19 cellular contexts compared by ENCODE assay signal in the genomic region with DNA sequence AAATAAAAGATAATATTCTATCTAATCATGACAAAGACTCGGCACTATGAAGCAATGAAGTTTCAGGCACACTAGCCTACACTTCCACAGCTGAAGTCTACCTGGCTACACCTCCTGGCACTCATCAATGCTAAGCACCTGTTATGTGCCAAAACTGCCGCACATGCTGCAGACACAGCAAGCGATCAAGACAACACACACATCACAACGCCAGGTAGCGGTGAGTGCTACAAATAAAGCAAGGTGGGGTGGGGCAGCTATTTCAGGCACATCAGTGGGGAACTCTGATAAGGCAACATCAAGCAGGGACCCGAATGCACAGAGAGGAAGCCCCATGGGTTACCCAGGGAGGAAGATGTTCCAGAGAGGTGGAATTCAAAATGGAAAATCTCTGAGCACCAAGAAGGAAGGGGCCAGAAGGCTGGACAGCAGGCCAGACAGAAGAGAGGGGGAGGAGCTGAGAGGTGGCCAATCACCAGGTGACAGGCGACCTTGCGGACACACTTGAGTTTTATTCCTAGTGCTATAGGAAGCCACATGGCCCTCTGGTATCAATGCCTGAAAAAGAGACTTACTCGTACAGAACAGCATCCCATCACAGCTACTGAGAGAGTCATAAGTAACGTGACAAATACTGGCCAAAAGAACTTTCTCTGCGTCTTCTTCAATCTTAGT. TPM values are rescaled to one million over a fixed set of nuclear protein-coding genes. Genes with fewer than 3 reads are reported as not detected.
DNase-seq lines count a peak whose midpoint lies in the region; ATAC-seq, FAIRE-seq and TF ChIP-seq lines count a peak whose summit lies in the region.
"Had no signal": no experiment of that assay in that cellular context is flagged by ENCODE, and none has a peak within 500 bp of the region (broad histone marks: within the 10 kb centered on the region; RNA-seq: fewer than 3 reads in every experiment).

No MANE protein-coding gene starts in this region.

- no peak for TF ChIP-seq POLR2A in gastroesophageal sphincter (IDR thresholded peaks at IDR 0.05)

- POLR2A ChIA-PET in Panc1 (lab: Charles Lee) = interaction anchor here (0.6 kb wide), 2 partner anchors 22 to 273 kb away, joined by 3 to 7 read pairs; no protein-coding TSS in a partner anchor
- POLR2A ChIA-PET in HEK293T (lab: Yijun Ruan, JAX) = interaction anchor here (8.6 kb wide), 1 partner anchor 8 kb away, joined by 62 read pairs; the partner anchor contains the start of gene PSAP

- no TSS peak for BruUV-seq in Panc1 (replicated peaks; lab: Mats Ljungman, UMichigan)

- in situ Hi-C loops in Panc1 (cut with HindIII; ENCODE audit: low pct_unique_long_range_greater_than_20kb, low sequenced_read_pairs) = no loop called here

- H3K27me3 ChIP-seq in cardiac muscle cell (no peaks in the 10 kb centered on the region), Panc1 (ENCODE audit: control insufficient read depth, insufficient read depth, low read length) (no peaks in the 10 kb centered on the region), right atrium auricular region (no peaks in the 10 kb centered on the region), skeletal muscle tissue (ENCODE audit: control insufficient read depth in 3 of 3, insufficient read depth in 3 of 3, low read length in 3 of 3) (no peaks in the 10 kb centered on the region), gastroesophageal sphincter (no peaks in the 10 kb centered on the region)
- H3K27me3 ChIP-seq: adrenal gland had no signal

- H3K4me1 ChIP-seq in cardiac muscle cell (ENCODE audit: low read depth) (peaks cover 40% of the 10 kb centered on the region), Panc1 (ENCODE audit: control insufficient read depth, insufficient read depth, low read length) (peaks cover 100% of the 10 kb centered on the region), right atrium auricular region (peaks cover 0 to 77% of the 10 kb centered on the region in 2 donors), skeletal muscle tissue (ENCODE audit: control insufficient read depth in 3 of 3, insufficient read depth in 3 of 3, low read length in 3 of 3) (peaks cover 73 to 79% (median 73%) of the 10 kb centered on the region in 3 donors), gastroesophageal sphincter (peaks cover 7 to 96% (median 56%) of the 10 kb centered on the region in 3 donors)

- ATAC-seq in Right ventricle myocardium inferior (no peak), Panc1 (no peak), gastroesophageal sphincter (no peak)
- ATAC-seq: PC-3 had no signal

- peak in 1 of 2 donors; percentile 51 for DNase-seq in cardiac muscle cell (ENCODE audit: low read depth in 1 of 2, low spot score in 1 of 2)
- no peak for DNase-seq in Right ventricle myocardium inferior (ENCODE audit: missing footprints)
- DNase-seq in Panc1 (ENCODE audit: low read depth, low spot score) = no peak
- no peak for DNase-seq in right atrium auricular region (ENCODE audit: low spot score)
- DNase-seq in HEK293T (ENCODE audit: extremely low spot score) = no peak
- DNase-seq in D721Med (ENCODE audit: insufficient read length, low spot score) = no peak
- DNase-seq: activated CD4-positive, alpha-beta T cell treated with anti-CD3 and anti-CD28 coated beads, Interleukin-2, amount 50 U/mL, for 48 hours; activated gamma-delta T cell treated with Interleukin-2 at 50 U/mL for 16 hours; adrenal gland; Calu3; foreskin fibroblast; midbrain; NCI-H1694; PC-3; stimulated activated CD4-positive, alpha-beta T cell treated with anti-CD3 and anti-CD28 coated beads, Interleukin-12 subunit alpha, Interleukin-12 subunit beta, amount 100 ng/mL, for 4 hours; WERI-Rb-1 had no signal

- WGBS in gastroesophageal sphincter (ENCODE audit: low coverage in 1 of 2), 2 donors = 82 to 84% methylated on average over 7 to 11 of the region's 11 CpGs

- no peaks in the 10 kb centered on the region for H3K9me3 ChIP-seq in cardiac muscle cell (ENCODE audit: low read depth)
- no peaks in the 10 kb centered on the region for H3K9me3 ChIP-seq in Panc1 (ENCODE audit: control insufficient read depth, insufficient read depth, low read depth, low read length)
- no peaks in the 10 kb centered on the region for H3K9me3 ChIP-seq in right atrium auricular region
- H3K9me3 ChIP-seq in skeletal muscle tissue (ENCODE audit: control insufficient read depth in 3 of 3, low read length in 3 of 3) = no peaks in the 10 kb centered on the region
- no peaks in the 10 kb centered on the region for H3K9me3 ChIP-seq in gastroesophageal sphincter
- H3K9me3 ChIP-seq: adrenal gland had no signal

- no peaks in the 10 kb centered on the region for H3K36me3 ChIP-seq in cardiac muscle cell
- H3K36me3 ChIP-seq in Panc1 (ENCODE audit: control insufficient read depth, insufficient read depth, low read length) = 0 out of 2 replicates have a peak, but pooled peaks cover 3% of the 10 kb centered on the region
- H3K36me3 ChIP-seq in right atrium auricular region = no peaks in the 10 kb centered on the region
- no peaks in the 10 kb centered on the region for H3K36me3 ChIP-seq in skeletal muscle tissue (ENCODE audit: control insufficient read depth in 3 of 3, insufficient read depth in 3 of 3, low read length in 3 of 3)
- H3K36me3 ChIP-seq in gastroesophageal sphincter = no peaks in the 10 kb centered on the region
- H3K36me3 ChIP-seq: adrenal gland had no signal

- CTCF ChIA-PET in Panc1 (lab: Charles Lee) (interaction anchor here (0.6 to 1.3 kb wide), 2 partner anchors 24 to 53 kb away, joined by 4 to 9 read pairs; no protein-coding TSS in a partner anchor), HEK293T (lab: Yijun Ruan, JAX) (no interaction called here)

- TF ChIP-seq EP300 in gastroesophageal sphincter (IDR thresholded peaks at IDR 0.05) = no peak

- TF ChIP-seq CTCF in cardiac muscle cell (IDR thresholded peaks at IDR 0.05; ENCODE audit: low read depth, low read length) = no peak
- no peak for TF ChIP-seq CTCF in Panc1 (IDR thresholded peaks at IDR 0.05)
- no peak for TF ChIP-seq CTCF in right atrium auricular region (IDR thresholded peaks at IDR 0.05)
- TF ChIP-seq CTCF in D721Med (IDR thresholded peaks at IDR 0.05; ENCODE audit: insufficient read depth, missing control alignments) = no peak
- no peak for TF ChIP-seq CTCF in gastroesophageal sphincter (IDR thresholded peaks at IDR 0.05)

- peak overlapping the region; percentile 65 for H3K27ac ChIP-seq in cardiac muscle cell
- peak overlapping the region; percentile 92 for H3K27ac ChIP-seq in Panc1 (ENCODE audit: low read length)
- peak overlapping the region; percentile 17 to 49 for H3K27ac ChIP-seq in right atrium auricular region
- H3K27ac ChIP-seq in skeletal muscle tissue (ENCODE audit: low read depth, low read length) = no peak overlapping the region
- H3K27ac ChIP-seq in gastroesophageal sphincter = no peak overlapping the region
- H3K27ac ChIP-seq: WERI-Rb-1 had no signal

- intact Hi-C loops in Right ventricle myocardium inferior (cut with DNase I) (no loop called here), Panc1 (cut with micrococcal nuclease; ENCODE audit: unreplicated experiment) (no loop called here)

- no peak overlapping the region for H3K9ac ChIP-seq in skeletal muscle tissue (ENCODE audit: low read depth in 1 of 3, low read length in 3 of 3)

- FAIRE-seq in D721Med (lab: Jason Lieb, UNC) = no peak
- FAIRE-seq: GM18507 had no signal

- H3K4me3 ChIP-seq in cardiac muscle cell (no peak overlapping the region), Panc1 (ENCODE audit: low read depth in 2 of 2, low read length in 2 of 2) (peak overlapping the region in 1 of 2 experiments; percentile 4; a peak in 2 of 4 replicates), right atrium auricular region (no peak overlapping the region), skeletal muscle tissue (ENCODE audit: low read length in 3 of 3) (peak overlapping the region in 2 of 3 donors; percentile 13 to 31), gastroesophageal sphincter (no peak overlapping the region)
- H3K4me3 ChIP-seq: adrenal gland had no signal

TF ChIP-seq in HEK293T, 16 proteins besides CTCF, POLR2A, EP300 and RAD21:
- TF ChIP-seq BHLHE40 (IDR thresholded peaks at IDR 0.05; ENCODE audit: borderline replicate concordance) = no peak
- TF ChIP-seq, protein P1, sequence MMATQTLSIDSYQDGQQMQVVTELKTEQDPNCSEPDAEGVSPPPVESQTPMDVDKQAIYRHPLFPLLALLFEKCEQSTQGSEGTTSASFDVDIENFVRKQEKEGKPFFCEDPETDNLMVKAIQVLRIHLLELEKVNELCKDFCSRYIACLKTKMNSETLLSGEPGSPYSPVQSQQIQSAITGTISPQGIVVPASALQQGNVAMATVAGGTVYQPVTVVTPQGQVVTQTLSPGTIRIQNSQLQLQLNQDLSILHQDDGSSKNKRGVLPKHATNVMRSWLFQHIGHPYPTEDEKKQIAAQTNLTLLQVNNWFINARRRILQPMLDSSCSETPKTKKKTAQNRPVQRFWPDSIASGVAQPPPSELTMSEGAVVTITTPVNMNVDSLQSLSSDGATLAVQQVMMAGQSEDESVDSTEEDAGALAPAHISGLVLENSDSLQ (IDR thresholded peaks at IDR 0.05) = no peak
- no peak for TF ChIP-seq CTBP1 (IDR thresholded peaks at IDR 0.05; ENCODE audit: borderline replicate concordance)
- no peak for TF ChIP-seq NFRKB (IDR thresholded peaks at IDR 0.05)
- no peak for TF ChIP-seq LEF1 (IDR thresholded peaks at IDR 0.05; ENCODE audit: borderline replicate concordance)
- TF ChIP-seq FOXA1 (IDR thresholded peaks at IDR 0.05) = no peak
- no peak for TF ChIP-seq ZNF384 (IDR thresholded peaks at IDR 0.05)
- no peak for TF ChIP-seq TARDBP (IDR thresholded peaks at IDR 0.05)
- TF ChIP-seq ELF4 (IDR thresholded peaks at IDR 0.05) = no peak
- TF ChIP-seq SP1 (IDR thresholded peaks at IDR 0.05) = no peak
- TF ChIP-seq SUZ12 (IDR thresholded peaks at IDR 0.05) = no peak
- no peak for TF ChIP-seq FOXK2 (IDR thresholded peaks at IDR 0.05)
- no peak for TF ChIP-seq ARNT (IDR thresholded peaks at IDR 0.05)
- no peak for TF ChIP-seq FOXM1 (IDR thresholded peaks at IDR 0.05; ENCODE audit: borderline replicate concordance)
- no peak for TF ChIP-seq HDGF (IDR thresholded peaks at IDR 0.05; ENCODE audit: borderline replicate concordance)
- TF ChIP-seq L3MBTL2 (conservative IDR thresholded peaks at IDR 0.05) = no peak
TF ChIP-seq in HEK293T: peak in this region for 0.

RNA-seq across cellular contexts. Expression of gene PSAP, which starts 8.1 kb away (rescaled TPM):
- 554 and 624 TPM in 2 replicates for total RNA-seq in cardiac muscle cell
- polyA plus RNA-seq in cardiac muscle cell = 844 and 1,063 TPM in 2 replicates
- 1,777 TPM for total RNA-seq in Right ventricle myocardium inferior
- total RNA-seq in Panc1 (2021; ENCODE audit: unreplicated experiment) = 3,649 TPM
- polyA plus RNA-seq in Panc1 (2012; ENCODE audit: insufficient read length) = 4,189 TPM
- 1,000 to 10,000 TPM; 1,145 to 1,486 TPM for total RNA-seq in right atrium auricular region
- 369 TPM for total RNA-seq in skeletal muscle tissue
- 100 to 1,000 TPM; 604 to 881 (median 718) TPM for total RNA-seq in gastroesophageal sphincter

Comparison
In these comparisons a context has a peak if more than half of its experiments do, and no peak if none do; other contexts are left out.
1. H3K27ac ChIP-seq: peak in cardiac muscle cell (single experiment), Panc1 (single experiment) and right atrium auricular region (2 of 2); none in skeletal muscle tissue (single experiment) and gastroesophageal sphincter (0 of 4).
2. H3K4me3 ChIP-seq: peak in skeletal muscle tissue (2 of 3); none in cardiac muscle cell (single experiment), right atrium auricular region (0 of 2) and gastroesophageal sphincter (0 of 2).